In genomic region chr3:87488725-87489124, GRCh38 we compare ENCODE assay signal across 23 cellular contexts.
DNase-seq lines count a peak whose midpoint lies in the region; ATAC-seq and TF ChIP-seq lines count a peak whose summit lies in the region.
"Had no signal": no experiment of that assay in that cellular context is flagged by ENCODE, and none has a peak within 500 bp of the region (broad histone marks: within the 10 kb centered on the region; RNA-seq: fewer than 3 reads in every experiment).

No MANE protein-coding gene starts in this region.

- DNase-seq in Ammon's horn (ENCODE audit: low spot score) (peak; percentile 11), Panc1 (ENCODE audit: low read depth, low spot score) (no peak), fibroblast of peridontal ligament (ENCODE audit: extremely low read depth) (peak; percentile 67), gastrocnemius medialis (no peak), colonic mucosa (no peak), NCI-H187 treated with DMSO at 0.1 percent for 48 hours (lab: John Stamatoyannopoulos, UW) (no peak), KBM-7 (no peak)
- DNase-seq: Calu3; CD8-positive, alpha-beta memory T cell; DMS153; GDM1; MM.1S; NCI-H1048; NCI-H1417 treated with DMSO at 0.1 percent for 48 hours; NCI-H1930; NCI-H345; NCI-H524; NCI-H774; NK-92 treated with Interleukin-12 subunit alpha and Interleukin-12 subunit beta, amount 100 ng/mL, for 24 hours; SIG-M5; SK-N-SH had no signal

- H3K9ac ChIP-seq in colonic mucosa (ENCODE audit: low read depth in 2 of 2, low read length in 2 of 2), result no peak overlapping the region
- H3K9ac ChIP-seq: SK-N-SH had no signal

- no peak overlapping the region for H3K4me3 ChIP-seq in Panc1 (ENCODE audit: low read depth in 2 of 2, low read length in 2 of 2)
- H3K4me3 ChIP-seq in gastrocnemius medialis, result no peak overlapping the region
- H3K4me3 ChIP-seq in colonic mucosa, result no peak overlapping the region
- H3K4me3 ChIP-seq: A549 had no signal

- POLR2A ChIA-PET in Panc1 (lab: Charles Lee), result no interaction called here

- TF ChIP-seq POLR2A in gastrocnemius medialis (IDR thresholded peaks at IDR 0.05), result no peak

- H3K9me3 ChIP-seq in Panc1 (ENCODE audit: control insufficient read depth, insufficient read depth, low read depth, low read length), result no peaks in the 10 kb centered on the region
- H3K9me3 ChIP-seq in gastrocnemius medialis, result no peaks in the 10 kb centered on the region
- H3K9me3 ChIP-seq in colonic mucosa, result no peaks in the 10 kb centered on the region
- H3K9me3 ChIP-seq: A549, SK-N-SH had no signal

- CTCF ChIA-PET in Panc1 (lab: Charles Lee), result no interaction called here

- intact Hi-C loops in Panc1 (cut with micrococcal nuclease; ENCODE audit: unreplicated experiment), result no loop called here
- intact Hi-C loops in gastrocnemius medialis (cut with DNase I; ENCODE audit: low total_unique reads), result no loop called here
- intact Hi-C loops in colonic mucosa (cut with DNase I), result no loop called here

- no peaks in the 10 kb centered on the region for H3K36me3 ChIP-seq in Panc1 (ENCODE audit: control insufficient read depth, insufficient read depth, low read length)
- no peaks in the 10 kb centered on the region for H3K36me3 ChIP-seq in gastrocnemius medialis
- no peaks in the 10 kb centered on the region for H3K36me3 ChIP-seq in colonic mucosa

- H3K27me3 ChIP-seq in Panc1 (ENCODE audit: control insufficient read depth, insufficient read depth, low read length) (no peaks in the 10 kb centered on the region), gastrocnemius medialis (no peaks in the 10 kb centered on the region), colonic mucosa (no peaks in the 10 kb centered on the region)

- TF ChIP-seq CTCF in Panc1 (IDR thresholded peaks at IDR 0.05), result no peak
- TF ChIP-seq CTCF in gastrocnemius medialis (IDR thresholded peaks at IDR 0.05 in 4 of 5, conservative IDR thresholded peaks at IDR 0.05 in 1 of 5), result no peak
- no peak for TF ChIP-seq CTCF in colonic mucosa (IDR thresholded peaks at IDR 0.05)

- ATAC-seq in Panc1 (no peak), gastrocnemius medialis (no peak)
- ATAC-seq: A549 had no signal

- H3K4me1 ChIP-seq in Panc1 (ENCODE audit: control insufficient read depth, insufficient read depth, low read length) (peaks cover 9% of the 10 kb centered on the region; the same call in 1 of the 2 replicates), gastrocnemius medialis (no peaks in the 10 kb centered on the region), colonic mucosa (no peaks in the 10 kb centered on the region)
- H3K4me1 ChIP-seq: A549 had no signal

- peak overlapping the region; percentile 23; the same call in 1 of the 2 replicates for H3K27ac ChIP-seq in Panc1 (ENCODE audit: low read length)
- no peak overlapping the region for H3K27ac ChIP-seq in gastrocnemius medialis
- H3K27ac ChIP-seq in colonic mucosa, result no peak overlapping the region
- H3K27ac ChIP-seq: A549, C4-2B had no signal

- in situ Hi-C loops in Panc1 (cut with HindIII; ENCODE audit: low pct_unique_long_range_greater_than_20kb, low sequenced_read_pairs), result no loop called here
- in situ Hi-C loops in gastrocnemius medialis (cut with MboI; ENCODE audit: low sequenced_read_pairs in 4 of 4), result no loop called here
- in situ Hi-C loops in KBM-7 (cut with MboI; ENCODE audit: low pct_unique_long_range_greater_than_20kb, low sequenced_read_pairs), result no loop called here

- no TSS peak for BruUV-seq in Panc1 (replicated peaks; lab: Mats Ljungman, UMichigan)

Comparison
In these comparisons a context has a peak if more than half of its experiments do, and no peak if none do; other contexts are left out.
1. DNase-seq: peak in Ammon's horn (single experiment) and fibroblast of peridontal ligament (single experiment); none in Panc1 (single experiment), gastrocnemius medialis (0 of 2), colonic mucosa (single experiment), NCI-H187 treated with DMSO at 0.1 percent for 48 hours (single experiment) and KBM-7 (single experiment).